22 cellular contexts compared by ENCODE assay signal in the genomic region with DNA sequence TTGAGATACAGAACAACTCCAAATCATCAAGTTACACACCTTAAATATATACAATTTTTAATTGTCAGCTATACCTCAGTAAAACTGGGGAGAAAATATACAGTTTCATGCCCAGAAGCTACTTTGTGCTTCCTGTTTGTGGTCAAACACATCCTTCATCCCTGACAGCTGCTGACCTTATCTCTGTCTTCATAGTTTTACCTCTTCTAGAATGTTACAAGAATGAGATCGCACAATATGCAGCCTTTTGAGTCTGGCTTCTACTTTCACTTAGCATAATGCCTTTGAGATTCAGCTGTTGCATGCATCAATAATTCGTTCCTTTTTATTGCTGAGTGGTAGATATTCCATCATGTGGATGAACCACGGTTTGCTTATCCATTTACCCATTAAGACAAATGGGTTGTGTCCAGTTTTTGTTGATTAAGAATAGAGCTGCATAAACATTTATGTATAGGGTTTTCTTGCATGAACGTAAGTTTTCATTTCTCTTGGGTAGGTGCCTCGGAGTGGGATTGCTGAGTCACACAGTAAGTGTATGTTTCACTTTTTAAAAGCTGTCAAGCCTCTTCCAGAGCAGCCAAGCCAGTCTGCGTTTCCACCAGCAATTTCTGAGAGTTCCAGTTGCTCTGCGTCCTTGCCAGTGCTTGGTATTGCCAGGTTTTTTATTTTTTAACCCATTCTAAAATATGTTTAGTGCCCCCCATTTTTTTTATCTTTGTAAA.
A peak's percentile ranks its signal among the peaks of the same experiment; 100 is the strongest.
DNase-seq lines count a peak whose midpoint lies in the region; ATAC-seq, FAIRE-seq and TF ChIP-seq lines count a peak whose summit lies in the region.
"Had no signal": no experiment of that assay in that cellular context is flagged by ENCODE, and none has a peak within 500 bp of the region (broad histone marks: within the 10 kb centered on the region; RNA-seq: fewer than 3 reads in every experiment).

No MANE protein-coding gene starts in this region.

- no peaks in the 10 kb centered on the region; a peak in 1 of 5 replicates for H3K4me1 ChIP-seq in K562 (replicated peaks in 1 of 2; ENCODE audit: control insufficient read depth in 2 of 2, insufficient read depth in 2 of 2, low read length in 2 of 2)
- H3K4me1 ChIP-seq: parathyroid adenoma, sigmoid colon, testis had no signal

- no peak overlapping the region for H2AFZ ChIP-seq in K562 (ENCODE audit: low read depth, low read length)
- H2AFZ ChIP-seq: GM23338, parathyroid adenoma had no signal

- TF ChIP-seq EP300 in K562 (IDR thresholded peaks at IDR 0.05; ENCODE audit: low read length) = no peak

- no peak overlapping the region for H3K9ac ChIP-seq in K562 (ENCODE audit: insufficient read depth in 1 of 2, low read depth in 2 of 2, low read length in 2 of 2)
- H3K9ac ChIP-seq: parathyroid adenoma had no signal

- H3K9me3 Mint-ChIP-seq in osteocyte (ENCODE audit: unreplicated experiment) (no peaks in the 10 kb centered on the region), chondrocyte (ENCODE audit: low read depth) (no peaks in the 10 kb centered on the region)
- H3K9me3 Mint-ChIP-seq: activated naive CD4-positive, alpha-beta T cell treated with anti-CD3 and anti-CD28 coated beads for 36 hours; GM23338 had no signal

- peak; percentile 14 for DNase-seq in M059J (ENCODE audit: low read depth)
- DNase-seq in K562 (ENCODE audit: extremely low read depth in 1 of 4, low spot score in 3 of 4) = peak in 1 of 4 experiments; percentile 6
- DNase-seq in osteocyte (ENCODE audit: extremely low spot score, unreplicated experiment) = no peak
- no peak for DNase-seq in chondrocyte (ENCODE audit: low spot score)
- DNase-seq: activated CD4-positive, alpha-beta T cell treated with anti-CD3 and anti-CD28 coated beads, Interleukin-2, amount 50 U/mL, for 48 hours; activated naive CD4-positive, alpha-beta T cell treated with anti-CD3 and anti-CD28 coated beads for 36 hours; central memory CD4-positive, alpha-beta T cell; effector CD4-positive, alpha-beta T cell; NCI-H1105 treated with DMSO at 0.1 percent for 48 hours; NCI-H526; SIG-M5; sigmoid colon; testis; WERI-Rb-1 had no signal

- TF ChIP-seq CTCF in K562 (IDR thresholded peaks at IDR 0.05 in 2 of 3, conservative IDR thresholded peaks at IDR 0.05 in 1 of 3; ENCODE audit: insufficient read depth in 2 of 3, low read depth in 1 of 3, low read length in 3 of 3) = no peak
- no peak for TF ChIP-seq CTCF in osteocyte (IDR thresholded peaks at IDR 0.05)
- TF ChIP-seq CTCF in chondrocyte (IDR thresholded peaks at IDR 0.05) = no peak

- no peaks in the 10 kb centered on the region for H3K79me2 ChIP-seq in K562 (ENCODE audit: control insufficient read depth, insufficient read depth, low read length)
- H3K79me2 ChIP-seq: parathyroid adenoma had no signal

- H3K9me1 ChIP-seq in K562 (ENCODE audit: control insufficient read depth, insufficient read depth, low read length) = no peaks in the 10 kb centered on the region

- H3K27me3 Mint-ChIP-seq in osteocyte (ENCODE audit: unreplicated experiment) (no peaks in the 10 kb centered on the region), chondrocyte (ENCODE audit: low read depth) (peaks cover 19% of the 10 kb centered on the region)

- in situ Hi-C loops in K562 (cut with MboI) = no loop called here

- no peak overlapping the region for H3K27ac ChIP-seq in K562 (ENCODE audit: extremely low read depth, low read depth, low read length)
- H3K27ac ChIP-seq: parathyroid adenoma, sigmoid colon, testis, WERI-Rb-1 had no signal

- H3K27ac Mint-ChIP-seq in osteocyte (ENCODE audit: unreplicated experiment) (no peak overlapping the region), chondrocyte (ENCODE audit: unreplicated experiment) (no peak overlapping the region)
- H3K27ac Mint-ChIP-seq: activated naive CD4-positive, alpha-beta T cell treated with anti-CD3 and anti-CD28 coated beads for 36 hours; GM23338; natural killer cell treated with Interleukin-12 subunit alpha and Interleukin-12 subunit beta and Interleukin-15 and Interleukin-18, amount 100 ng/mL, for 72 hours; stimulated activated memory B cell treated with anti-CD40 and anti-IgM and Interleukin-4, amounts not matched to agents 10 μg/mL and 1 μg/mL and 100 μg/mL, for 72 hours had no signal

- H3K4me3 ChIP-seq in K562 = no peak overlapping the region
- H3K4me3 ChIP-seq: GM23338, sigmoid colon, testis had no signal

- FAIRE-seq in K562 (lab: Jason Lieb, UNC) = peak; percentile 23

- POLR2A ChIA-PET in K562 (lab: Yijun Ruan, JAX) = no interaction called here

- BruUV-seq in K562 (replicated peaks; lab: Mats Ljungman, UMichigan) = no TSS peak

- intact Hi-C loops in K562 (cut with micrococcal nuclease) = no loop called here

- CTCF ChIA-PET in K562 (lab: Yijun Ruan, JAX; ENCODE audit: low intra/inter-chr PET ratio) = no interaction called here

- H3K36me3 Mint-ChIP-seq in osteocyte (ENCODE audit: unreplicated experiment) (no peaks in the 10 kb centered on the region), chondrocyte (ENCODE audit: low read depth) (no peaks in the 10 kb centered on the region)
- H3K36me3 Mint-ChIP-seq: natural killer cell treated with Interleukin-12 subunit alpha and Interleukin-12 subunit beta and Interleukin-15 and Interleukin-18, amount 100 ng/mL, for 72 hours; stimulated activated memory B cell treated with anti-CD40 and anti-IgM and Interleukin-4, amounts not matched to agents 10 μg/mL and 1 μg/mL and 100 μg/mL, for 72 hours had no signal

- no peaks in the 10 kb centered on the region for H3K27me3 ChIP-seq in K562 (ENCODE audit: control insufficient read depth in 2 of 2, insufficient read depth in 2 of 2, low read length in 2 of 2)
- H3K27me3 ChIP-seq: testis had no signal

- H3K36me3 ChIP-seq in K562 (ENCODE audit: control insufficient read depth, insufficient read depth, low read length) = no peaks in the 10 kb centered on the region
- H3K36me3 ChIP-seq: sigmoid colon, WERI-Rb-1 had no signal

- no peak overlapping the region for H3K4me3 Mint-ChIP-seq in osteocyte (ENCODE audit: unreplicated experiment)
- no peak overlapping the region for H3K4me3 Mint-ChIP-seq in chondrocyte (ENCODE audit: unreplicated experiment)
- H3K4me3 Mint-ChIP-seq: activated naive CD4-positive, alpha-beta T cell treated with anti-CD3 and anti-CD28 coated beads for 36 hours; GM23338; natural killer cell treated with Interleukin-12 subunit alpha and Interleukin-12 subunit beta and Interleukin-15 and Interleukin-18, amount 100 ng/mL, for 72 hours; stimulated activated memory B cell treated with anti-CD40 and anti-IgM and Interleukin-4, amounts not matched to agents 10 μg/mL and 1 μg/mL and 100 μg/mL, for 72 hours had no signal

- no peaks in the 10 kb centered on the region for H4K20me1 ChIP-seq in K562 (replicated peaks; ENCODE audit: control insufficient read depth, insufficient read depth, low read length)

- no peaks in the 10 kb centered on the region for H3K4me1 Mint-ChIP-seq in osteocyte (ENCODE audit: unreplicated experiment)
- no peaks in the 10 kb centered on the region for H3K4me1 Mint-ChIP-seq in chondrocyte (ENCODE audit: low read depth)
- H3K4me1 Mint-ChIP-seq: stimulated activated memory B cell treated with anti-CD40 and anti-IgM and Interleukin-4, amounts not matched to agents 10 μg/mL and 1 μg/mL and 100 μg/mL, for 72 hours had no signal

- no peak overlapping the region; the same call in 1 of the 2 replicates for H3K4me2 ChIP-seq in K562 (ENCODE audit: insufficient read depth, low read length)
- H3K4me2 ChIP-seq: GM23338 had no signal

- no peak for TF ChIP-seq POLR2A in GM18505 (IDR thresholded peaks at IDR 0.05; ENCODE audit: borderline replicate concordance, extremely low read depth, insufficient read depth, insufficient read length)
- no peak for TF ChIP-seq POLR2A in K562 (conservative IDR thresholded peaks at IDR 0.05)

- no peak for TF ChIP-seq RAD21 in K562 (CRISPR knock-in tag; conservative IDR thresholded peaks at IDR 0.05 in 1 of 2, IDR thresholded peaks at IDR 0.05 in 1 of 2)

- peak; percentile 61 for ATAC-seq in GM18505 (IDR thresholded peaks at IDR 0.05; ENCODE audit: unreplicated experiment)
- peak; percentile 62 for ATAC-seq in GM21717 (IDR thresholded peaks at IDR 0.05; ENCODE audit: unreplicated experiment)
- peak; percentile 55; the same call in 1 of the 3 replicates for ATAC-seq in K562
- ATAC-seq in HG03175 (IDR thresholded peaks at IDR 0.05; ENCODE audit: unreplicated experiment) = no peak
- ATAC-seq: esophagus mucosa; GM23338; natural killer cell treated with Interleukin-12 subunit alpha and Interleukin-12 subunit beta and Interleukin-15 and Interleukin-18, amount 100 ng/mL, for 72 hours; stimulated activated memory B cell treated with anti-CD40 and anti-IgM and Interleukin-4, amounts not matched to agents 10 μg/mL and 1 μg/mL and 100 μg/mL, for 72 hours had no signal

- H3K9me3 ChIP-seq in K562 (replicated peaks; ENCODE audit: control insufficient read depth, insufficient read depth, low read depth, low read length) = no peaks in the 10 kb centered on the region
- H3K9me3 ChIP-seq: sigmoid colon, testis had no signal

- WGBS in K562 (ENCODE audit: insufficient coverage, low coverage, missing lambda C conversion rate) = 1% methylated on average over 7 of the region's 7 CpGs

TF ChIP-seq in K562, 482 proteins besides CTCF, POLR2A, EP300 and RAD21 (continues in another document):
- TF ChIP-seq ETV1 (tag; conservative IDR thresholded peaks at IDR 0.05; ENCODE audit: low read depth) (peak; percentile 97), POLR3G (IDR thresholded peaks at IDR 0.05; ENCODE audit: extremely low read depth, insufficient read length, insufficient replicate concordance) (no peak), EP400 (IDR thresholded peaks at IDR 0.05) (no peak), SOX6 (IDR thresholded peaks at IDR 0.05) (0 out of 2 replicates have a peak, but pooled peaks have one; percentile 11), ZNF232 (CRISPR knock-in tag; IDR thresholded peaks at IDR 0.05) (no peak), TEAD4 (IDR thresholded peaks at IDR 0.05; ENCODE audit: low read length) (peak; percentile 19; the same call in 1 of the 2 replicates), TEAD4 (CRISPR knock-in tag; IDR thresholded peaks at IDR 0.05; ENCODE audit: borderline replicate concordance) (no peak), ARID2 (IDR thresholded peaks at IDR 0.05) (no peak), ZBTB1 (CRISPR knock-in tag; IDR thresholded peaks at IDR 0.05; ENCODE audit: borderline replicate concordance, low read depth) (no peak), CHD4 (IDR thresholded peaks at IDR 0.05; ENCODE audit: insufficient read depth, insufficient replicate concordance, low read depth, low read length, poor library complexity, severe bottlenecking) (no peak)
- TF ChIP-seq, protein P1, sequence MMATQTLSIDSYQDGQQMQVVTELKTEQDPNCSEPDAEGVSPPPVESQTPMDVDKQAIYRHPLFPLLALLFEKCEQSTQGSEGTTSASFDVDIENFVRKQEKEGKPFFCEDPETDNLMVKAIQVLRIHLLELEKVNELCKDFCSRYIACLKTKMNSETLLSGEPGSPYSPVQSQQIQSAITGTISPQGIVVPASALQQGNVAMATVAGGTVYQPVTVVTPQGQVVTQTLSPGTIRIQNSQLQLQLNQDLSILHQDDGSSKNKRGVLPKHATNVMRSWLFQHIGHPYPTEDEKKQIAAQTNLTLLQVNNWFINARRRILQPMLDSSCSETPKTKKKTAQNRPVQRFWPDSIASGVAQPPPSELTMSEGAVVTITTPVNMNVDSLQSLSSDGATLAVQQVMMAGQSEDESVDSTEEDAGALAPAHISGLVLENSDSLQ (IDR thresholded peaks at IDR 0.05) = peak; percentile 65
